Comparison of ENCODE assay signal across 1 cellular context in the genomic region with DNA sequence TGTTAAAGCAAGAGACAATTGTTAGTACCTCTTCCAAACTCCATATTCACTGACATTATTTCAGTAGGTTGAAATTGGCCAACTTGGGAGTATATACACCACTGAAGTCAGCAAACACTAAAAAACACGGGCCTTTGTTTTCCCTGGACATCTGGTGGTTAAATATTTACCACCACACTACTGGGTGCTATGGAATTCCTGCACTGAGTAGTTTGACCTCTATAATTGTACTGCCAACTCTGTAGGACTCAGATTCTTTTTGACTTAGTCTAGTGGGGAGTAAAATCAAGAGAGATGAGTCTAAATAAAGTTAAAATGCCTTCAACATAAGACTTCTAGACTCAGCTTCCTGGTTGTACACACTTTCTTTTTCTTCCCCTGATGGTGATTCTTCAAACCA.
TF ChIP-seq lines count a peak whose summit lies in the region.

No MANE protein-coding gene starts in this region.

TF ChIP-seq in HepG2, 621 proteins besides CTCF, POLR2A, EP300 and RAD21 (continued from another document):
- TF ChIP-seq YEATS4 (CRISPR knock-in tag; IDR thresholded peaks at IDR 0.05; ENCODE audit: borderline replicate concordance): no peak
- no peak for TF ChIP-seq PTBP1 (IDR thresholded peaks at IDR 0.05; ENCODE audit: low read depth, low read length, poor library complexity, severe bottlenecking)
- TF ChIP-seq THAP11 (CRISPR knock-in tag; IDR thresholded peaks at IDR 0.05): no peak
- TF ChIP-seq FOXA1 (IDR thresholded peaks at IDR 0.05): no peak
- peak; percentile 69 for TF ChIP-seq FOXA1 (CRISPR knock-in tag; IDR thresholded peaks at IDR 0.05)
- no peak for TF ChIP-seq ZNF431 (CRISPR knock-in tag; IDR thresholded peaks at IDR 0.05; ENCODE audit: borderline replicate concordance, low read depth)
- TF ChIP-seq ZNF30 (CRISPR knock-in tag; IDR thresholded peaks at IDR 0.05): no peak
- TF ChIP-seq, protein P1, sequence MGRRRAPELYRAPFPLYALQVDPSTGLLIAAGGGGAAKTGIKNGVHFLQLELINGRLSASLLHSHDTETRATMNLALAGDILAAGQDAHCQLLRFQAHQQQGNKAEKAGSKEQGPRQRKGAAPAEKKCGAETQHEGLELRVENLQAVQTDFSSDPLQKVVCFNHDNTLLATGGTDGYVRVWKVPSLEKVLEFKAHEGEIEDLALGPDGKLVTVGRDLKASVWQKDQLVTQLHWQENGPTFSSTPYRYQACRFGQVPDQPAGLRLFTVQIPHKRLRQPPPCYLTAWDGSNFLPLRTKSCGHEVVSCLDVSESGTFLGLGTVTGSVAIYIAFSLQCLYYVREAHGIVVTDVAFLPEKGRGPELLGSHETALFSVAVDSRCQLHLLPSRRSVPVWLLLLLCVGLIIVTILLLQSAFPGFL (CRISPR knock-in tag; IDR thresholded peaks at IDR 0.05): no peak
- no peak for TF ChIP-seq IKZF1 (IDR thresholded peaks at IDR 0.05)
- TF ChIP-seq, protein P2, sequence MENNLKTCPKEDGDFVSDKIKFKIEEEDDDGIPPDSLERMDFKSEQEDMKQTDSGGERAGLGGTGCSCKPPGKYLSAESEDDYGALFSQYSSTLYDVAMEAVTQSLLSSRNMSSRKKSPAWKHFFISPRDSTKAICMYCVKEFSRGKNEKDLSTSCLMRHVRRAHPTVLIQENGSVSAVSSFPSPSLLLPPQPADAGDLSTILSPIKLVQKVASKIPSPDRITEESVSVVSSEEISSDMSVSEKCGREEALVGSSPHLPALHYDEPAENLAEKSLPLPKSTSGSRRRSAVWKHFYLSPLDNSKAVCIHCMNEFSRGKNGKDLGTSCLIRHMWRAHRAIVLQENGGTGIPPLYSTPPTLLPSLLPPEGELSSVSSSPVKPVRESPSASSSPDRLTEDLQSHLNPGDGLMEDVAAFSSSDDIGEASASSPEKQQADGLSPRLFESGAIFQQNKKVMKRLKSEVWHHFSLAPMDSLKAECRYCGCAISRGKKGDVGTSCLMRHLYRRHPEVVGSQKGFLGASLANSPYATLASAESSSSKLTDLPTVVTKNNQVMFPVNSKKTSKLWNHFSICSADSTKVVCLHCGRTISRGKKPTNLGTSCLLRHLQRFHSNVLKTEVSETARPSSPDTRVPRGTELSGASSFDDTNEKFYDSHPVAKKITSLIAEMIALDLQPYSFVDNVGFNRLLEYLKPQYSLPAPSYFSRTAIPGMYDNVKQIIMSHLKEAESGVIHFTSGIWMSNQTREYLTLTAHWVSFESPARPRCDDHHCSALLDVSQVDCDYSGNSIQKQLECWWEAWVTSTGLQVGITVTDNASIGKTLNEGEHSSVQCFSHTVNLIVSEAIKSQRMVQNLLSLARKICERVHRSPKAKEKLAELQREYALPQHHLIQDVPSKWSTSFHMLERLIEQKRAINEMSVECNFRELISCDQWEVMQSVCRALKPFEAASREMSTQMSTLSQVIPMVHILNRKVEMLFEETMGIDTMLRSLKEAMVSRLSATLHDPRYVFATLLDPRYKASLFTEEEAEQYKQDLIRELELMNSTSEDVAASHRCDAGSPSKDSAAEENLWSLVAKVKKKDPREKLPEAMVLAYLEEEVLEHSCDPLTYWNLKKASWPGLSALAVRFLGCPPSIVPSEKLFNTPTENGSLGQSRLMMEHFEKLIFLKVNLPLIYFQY (CRISPR knock-in tag; IDR thresholded peaks at IDR 0.05; ENCODE audit: borderline replicate concordance): no peak
- no peak for TF ChIP-seq KAT2B (IDR thresholded peaks at IDR 0.05; ENCODE audit: borderline replicate concordance, low read depth, low read length)
- no peak for TF ChIP-seq ZNF44 (CRISPR knock-in tag; IDR thresholded peaks at IDR 0.05)
- TF ChIP-seq, protein P3, sequence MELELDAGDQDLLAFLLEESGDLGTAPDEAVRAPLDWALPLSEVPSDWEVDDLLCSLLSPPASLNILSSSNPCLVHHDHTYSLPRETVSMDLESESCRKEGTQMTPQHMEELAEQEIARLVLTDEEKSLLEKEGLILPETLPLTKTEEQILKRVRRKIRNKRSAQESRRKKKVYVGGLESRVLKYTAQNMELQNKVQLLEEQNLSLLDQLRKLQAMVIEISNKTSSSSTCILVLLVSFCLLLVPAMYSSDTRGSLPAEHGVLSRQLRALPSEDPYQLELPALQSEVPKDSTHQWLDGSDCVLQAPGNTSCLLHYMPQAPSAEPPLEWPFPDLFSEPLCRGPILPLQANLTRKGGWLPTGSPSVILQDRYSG (CRISPR knock-in tag; IDR thresholded peaks at IDR 0.05): no peak
- peak; percentile 61 for TF ChIP-seq TCF7 (IDR thresholded peaks at IDR 0.05; ENCODE audit: low read depth)
- no peak for TF ChIP-seq ZBTB42 (CRISPR knock-in tag; IDR thresholded peaks at IDR 0.05)
- no peak for TF ChIP-seq ZNF224 (CRISPR knock-in tag; IDR thresholded peaks at IDR 0.05)
- TF ChIP-seq RFXANK (CRISPR knock-in tag; IDR thresholded peaks at IDR 0.05): no peak
- TF ChIP-seq, protein P4, sequence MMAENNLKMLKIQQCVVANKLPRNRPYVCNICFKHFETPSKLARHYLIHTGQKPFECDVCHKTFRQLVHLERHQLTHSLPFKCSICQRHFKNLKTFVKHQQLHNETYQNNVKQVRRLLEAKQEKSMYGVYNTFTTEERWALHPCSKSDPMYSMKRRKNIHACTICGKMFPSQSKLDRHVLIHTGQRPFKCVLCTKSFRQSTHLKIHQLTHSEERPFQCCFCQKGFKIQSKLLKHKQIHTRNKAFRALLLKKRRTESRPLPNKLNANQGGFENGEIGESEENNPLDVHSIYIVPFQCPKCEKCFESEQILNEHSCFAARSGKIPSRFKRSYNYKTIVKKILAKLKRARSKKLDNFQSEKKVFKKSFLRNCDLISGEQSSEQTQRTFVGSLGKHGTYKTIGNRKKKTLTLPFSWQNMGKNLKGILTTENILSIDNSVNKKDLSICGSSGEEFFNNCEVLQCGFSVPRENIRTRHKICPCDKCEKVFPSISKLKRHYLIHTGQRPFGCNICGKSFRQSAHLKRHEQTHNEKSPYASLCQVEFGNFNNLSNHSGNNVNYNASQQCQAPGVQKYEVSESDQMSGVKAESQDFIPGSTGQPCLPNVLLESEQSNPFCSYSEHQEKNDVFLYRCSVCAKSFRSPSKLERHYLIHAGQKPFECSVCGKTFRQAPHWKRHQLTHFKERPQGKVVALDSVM (CRISPR knock-in tag; IDR thresholded peaks at IDR 0.05): no peak
- no peak for TF ChIP-seq ZNF564 (CRISPR knock-in tag; IDR thresholded peaks at IDR 0.05)
- TF ChIP-seq TP53 (CRISPR knock-in tag; conservative IDR thresholded peaks at IDR 0.05): no peak
- TF ChIP-seq ZNF501 (CRISPR knock-in tag; IDR thresholded peaks at IDR 0.05): no peak
- TF ChIP-seq ZNF136 (CRISPR knock-in tag; IDR thresholded peaks at IDR 0.05; ENCODE audit: low read depth): no peak
- TF ChIP-seq, protein P5, sequence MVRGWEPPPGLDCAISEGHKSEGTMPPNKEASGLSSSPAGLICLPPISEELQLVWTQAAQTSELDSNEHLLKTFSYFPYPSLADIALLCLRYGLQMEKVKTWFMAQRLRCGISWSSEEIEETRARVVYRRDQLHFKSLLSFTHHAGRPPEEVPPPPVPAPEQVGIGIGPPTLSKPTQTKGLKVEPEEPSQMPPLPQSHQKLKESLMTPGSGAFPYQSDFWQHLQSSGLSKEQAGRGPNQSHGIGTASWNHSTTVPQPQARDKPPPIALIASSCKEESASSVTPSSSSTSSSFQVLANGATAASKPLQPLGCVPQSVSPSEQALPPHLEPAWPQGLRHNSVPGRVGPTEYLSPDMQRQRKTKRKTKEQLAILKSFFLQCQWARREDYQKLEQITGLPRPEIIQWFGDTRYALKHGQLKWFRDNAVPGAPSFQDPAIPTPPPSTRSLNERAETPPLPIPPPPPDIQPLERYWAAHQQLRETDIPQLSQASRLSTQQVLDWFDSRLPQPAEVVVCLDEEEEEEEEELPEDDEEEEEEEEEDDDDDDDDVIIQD (CRISPR knock-in tag; IDR thresholded peaks at IDR 0.05; ENCODE audit: low read depth): 0 out of 2 replicates have a peak, but pooled peaks have one; percentile 41
- no peak for TF ChIP-seq ZNF792 (CRISPR knock-in tag; IDR thresholded peaks at IDR 0.05)
- TF ChIP-seq FOSL2 (CRISPR knock-in tag; IDR thresholded peaks at IDR 0.05): peak; percentile 46; the same call in 1 of the 2 replicates
- TF ChIP-seq RFXAP (CRISPR knock-in tag; IDR thresholded peaks at IDR 0.05; ENCODE audit: borderline replicate concordance): no peak
- TF ChIP-seq ZNF234 (CRISPR knock-in tag; conservative IDR thresholded peaks at IDR 0.05): no peak
